8 cellular contexts compared by ENCODE assay signal in genomic region chr17:82520041-82520910, GRCh38. TPM values are rescaled to one million over a fixed set of nuclear protein-coding genes. Genes with fewer than 3 reads are reported as not detected.
A peak's percentile ranks its signal among the peaks of the same experiment; 100 is the strongest.
DNase-seq lines count a peak whose midpoint lies in the region; ATAC-seq and TF ChIP-seq lines count a peak whose summit lies in the region.

No MANE protein-coding gene starts in this region.

- peaks cover 3 to 7% of the 10 kb centered on the region in 2 donors for H3K4me1 ChIP-seq in esophagus (ENCODE audit: control insufficient read depth in 2 of 2, insufficient read depth in 2 of 2, low read length in 1 of 2)
- peaks cover 0 to 16% of the 10 kb centered on the region in 2 donors for H3K4me1 ChIP-seq in uterus

- H3K27me3 ChIP-seq in MG63 (no peaks in the 10 kb centered on the region), esophagus (ENCODE audit: control insufficient read depth in 1 of 2, insufficient read depth in 2 of 2, low read length in 2 of 2) (no peaks in the 10 kb centered on the region), uterus (no peaks in the 10 kb centered on the region)

- peak overlapping the region; percentile 99 for H3K4me3 Mint-ChIP-seq in natural killer cell treated with Interleukin-12 subunit alpha and Interleukin-12 subunit beta and Interleukin-15 and Interleukin-18, amount 100 ng/mL, for 72 hours

- DNase-seq in NOMO-1 treated with DMSO at 0.1 percent for 48 hours (lab: John Stamatoyannopoulos, UW; ENCODE audit: unreplicated experiment) = peak; percentile 21
- DNase-seq in NOMO-1 treated with dmso at 0.1 percent for 144 hours (lab: John Stamatoyannopoulos, UW; ENCODE audit: unreplicated experiment) = no peak
- DNase-seq in MG63 = peak; percentile 28
- peak; percentile 76 for DNase-seq in activated CD8-positive, alpha-beta memory T cell treated with anti-CD3 and anti-CD28 coated beads, Interleukin-2, amount 50 U/mL, for 48 hours
- DNase-seq in natural killer cell treated with Interleukin-12 subunit alpha and Interleukin-12 subunit beta and Interleukin-15 and Interleukin-18, amount 100 ng/mL, for 72 hours (ENCODE audit: low spot score) = no peak
- peak in 1 of 2 donors; percentile 33 for DNase-seq in uterus
- no peak for DNase-seq in HuH-7.5 (ENCODE audit: low spot score)

- 0% methylated on average over 50 to 84 of the region's 84 CpGs for WGBS in esophagus, 2 donors

- no peak for TF ChIP-seq POLR2A in uterus (IDR thresholded peaks at IDR 0.05)

- peak overlapping the region; percentile 80 for H3K4me3 ChIP-seq in MG63
- peak overlapping the region; percentile 92 to 96 for H3K4me3 ChIP-seq in esophagus (ENCODE audit: low read depth in 1 of 2, low read length in 2 of 2)
- peak overlapping the region; percentile 70 to 100 for H3K4me3 ChIP-seq in uterus

- peaks cover 7% of the 10 kb centered on the region for H3K36me3 Mint-ChIP-seq in natural killer cell treated with Interleukin-12 subunit alpha and Interleukin-12 subunit beta and Interleukin-15 and Interleukin-18, amount 100 ng/mL, for 72 hours

- H3K27me3 Mint-ChIP-seq in natural killer cell treated with Interleukin-12 subunit alpha and Interleukin-12 subunit beta and Interleukin-15 and Interleukin-18, amount 100 ng/mL, for 72 hours = no peaks in the 10 kb centered on the region

- peak overlapping the region; percentile 84 for H3K27ac Mint-ChIP-seq in natural killer cell treated with Interleukin-12 subunit alpha and Interleukin-12 subunit beta and Interleukin-15 and Interleukin-18, amount 100 ng/mL, for 72 hours

- intact Hi-C loops in uterus (cut with DNase I; ENCODE audit: low total_unique reads) = no loop called here

- ATAC-seq in natural killer cell treated with Interleukin-12 subunit alpha and Interleukin-12 subunit beta and Interleukin-15 and Interleukin-18, amount 100 ng/mL, for 72 hours = peak; percentile 17 to 36

- H3K36me3 ChIP-seq in MG63 (peaks cover 13% of the 10 kb centered on the region), esophagus (ENCODE audit: control insufficient read depth in 2 of 2, insufficient read depth in 2 of 2, low read length in 1 of 2) (no peaks in the 10 kb centered on the region), uterus (no peaks in the 10 kb centered on the region)

- H3K4me1 Mint-ChIP-seq in natural killer cell treated with Interleukin-12 subunit alpha and Interleukin-12 subunit beta and Interleukin-15 and Interleukin-18, amount 100 ng/mL, for 72 hours (ENCODE audit: low read depth in 2 of 2) = peaks cover 15 to 20% of the 10 kb centered on the region in 2 donors

- no peaks in the 10 kb centered on the region; the same call in 1 of the 2 replicates for H3K9me3 ChIP-seq in MG63
- H3K9me3 ChIP-seq in esophagus (ENCODE audit: control insufficient read depth in 2 of 2, insufficient read depth in 1 of 2, low read depth in 1 of 2, low read length in 1 of 2) = no peaks in the 10 kb centered on the region
- H3K9me3 ChIP-seq in uterus = no peaks in the 10 kb centered on the region

- TF ChIP-seq CTCF in uterus (IDR thresholded peaks at IDR 0.05) = no peak

- H3K27ac ChIP-seq in esophagus (ENCODE audit: low read depth in 2 of 2, low read length in 1 of 2) (peak overlapping the region; percentile 89 to 91), uterus (peak overlapping the region; percentile 84 to 97)

- H3K9me3 Mint-ChIP-seq in natural killer cell treated with Interleukin-12 subunit alpha and Interleukin-12 subunit beta and Interleukin-15 and Interleukin-18, amount 100 ng/mL, for 72 hours = no peaks in the 10 kb centered on the region

RNA-seq across cellular contexts. Expression of gene FOXK2, which starts 0.7 kb away (rescaled TPM):
- 42.6 and 48.5 TPM in 2 replicates for total RNA-seq in MG63 (2014; rRNA removed; shearing (Covaris generic); ENCODE audit: low replicate concordance)
- 10 to 100 TPM; 15.9 to 20.5 TPM for polyA plus RNA-seq in esophagus
- 100 to 1,000 TPM in 1 of 2 donors, 10 to 100 TPM in 1; 60.9 to 108 TPM for total RNA-seq in natural killer cell treated with Interleukin-12 subunit alpha and Interleukin-12 subunit beta and Interleukin-15 and Interleukin-18, amount 100 ng/mL, for 72 hours
- total RNA-seq in uterus = 10 to 100 TPM; 15.9 to 70.9 (median 42.7) TPM

Comparison
In these comparisons a context has a peak if more than half of its experiments do, and no peak if none do; other contexts are left out.
1. DNase-seq: peak in NOMO-1 treated with DMSO at 0.1 percent for 48 hours (single experiment), MG63 (single experiment) and activated CD8-positive, alpha-beta memory T cell treated with anti-CD3 and anti-CD28 coated beads, Interleukin-2, amount 50 U/mL, for 48 hours (single experiment); none in NOMO-1 treated with dmso at 0.1 percent for 144 hours (single experiment), natural killer cell treated with Interleukin-12 subunit alpha and Interleukin-12 subunit beta and Interleukin-15 and Interleukin-18, amount 100 ng/mL, for 72 hours (single experiment) and HuH-7.5 (single experiment).
2. Peak in every context shown above with its lines, with median percentiles within 50 percentile points of each other: H3K4me3 ChIP-seq.